8 cellular contexts compared by ENCODE assay signal in genomic region chr19:18587962-18588610, GRCh38.
DNase-seq lines count a peak whose midpoint lies in the region; ATAC-seq and TF ChIP-seq lines count a peak whose summit lies in the region.

No MANE protein-coding gene starts in this region.

- no peak for DNase-seq in brain microvascular endothelial cell
- DNase-seq in DMS153 (lab: John Stamatoyannopoulos, UW) = no peak
- DNase-seq in medulla oblongata (ENCODE audit: extremely low spot score) = no peak
- no peak for DNase-seq in NCI-H226

- H3K36me3 ChIP-seq in HUES48 (ENCODE audit: control insufficient read depth, insufficient read depth, low read length) (peaks cover 3% of the 10 kb centered on the region; the same call in 1 of the 2 replicates), brain microvascular endothelial cell (replicated peaks) (peaks cover 6% of the 10 kb centered on the region), mucosa of stomach (ENCODE audit: control insufficient read depth, insufficient read depth, low read length) (no peaks in the 10 kb centered on the region)

- H3K27ac ChIP-seq in C4-2B = peak overlapping the region; percentile 93
- peak overlapping the region; percentile 95 for H3K27ac ChIP-seq in HUES48 (ENCODE audit: low read depth, low read length)
- H3K27ac ChIP-seq in brain microvascular endothelial cell = peak overlapping the region; percentile 73

- H3K4me1 ChIP-seq in HUES48 (ENCODE audit: control insufficient read depth, insufficient read depth, low read length) (peaks cover 15% of the 10 kb centered on the region; the same call in 1 of the 2 replicates), mucosa of stomach (ENCODE audit: control insufficient read depth, insufficient read depth, low read length) (peaks cover 12% of the 10 kb centered on the region)

- in situ Hi-C loops in brain microvascular endothelial cell (cut with HindIII; ENCODE audit: low pct_ligation_motif_present, low sequenced_read_pairs) = loop anchor here (25.0 kb wide), 1 partner anchor 274 kb away; no protein-coding TSS in a partner anchor

- TF ChIP-seq CTCF in C4-2B (conservative IDR thresholded peaks at IDR 0.05) = no peak
- TF ChIP-seq CTCF in brain microvascular endothelial cell (IDR thresholded peaks at IDR 0.05; ENCODE audit: low read depth, low read length, missing control alignments) = no peak

- H3K9me3 ChIP-seq in HUES48 (ENCODE audit: control insufficient read depth, insufficient read depth, low read length) = no peaks in the 10 kb centered on the region
- H3K9me3 ChIP-seq in mucosa of stomach (ENCODE audit: control insufficient read depth, low read length) = no peaks in the 10 kb centered on the region

- H3K27me3 ChIP-seq in HUES48 (ENCODE audit: control insufficient read depth, insufficient read depth, low read length) (no peaks in the 10 kb centered on the region), brain microvascular endothelial cell (replicated peaks) (no peaks in the 10 kb centered on the region), mucosa of stomach (ENCODE audit: control insufficient read depth, insufficient read depth, low read length) (peaks cover 5% of the 10 kb centered on the region)

- no peak for ATAC-seq in GM18519 (IDR thresholded peaks at IDR 0.05; ENCODE audit: low FRiP score, unreplicated experiment)

- H3K9ac ChIP-seq in HUES48 (ENCODE audit: low read depth, low read length) = peak overlapping the region; percentile 78; the same call in 1 of the 2 replicates
- H3K9ac ChIP-seq in mucosa of stomach (ENCODE audit: low read length) = peak overlapping the region; percentile 53

- peak overlapping the region; percentile 82 for H3K4me3 ChIP-seq in HUES48 (ENCODE audit: low read depth, low read length)
- peak overlapping the region; percentile 71 for H3K4me3 ChIP-seq in brain microvascular endothelial cell (ENCODE audit: low read depth, low read length)
- H3K4me3 ChIP-seq in mucosa of stomach (ENCODE audit: low read length) = peak overlapping the region; percentile 67
